ENCODE assay signal across 8 cellular contexts in the genomic region with DNA sequence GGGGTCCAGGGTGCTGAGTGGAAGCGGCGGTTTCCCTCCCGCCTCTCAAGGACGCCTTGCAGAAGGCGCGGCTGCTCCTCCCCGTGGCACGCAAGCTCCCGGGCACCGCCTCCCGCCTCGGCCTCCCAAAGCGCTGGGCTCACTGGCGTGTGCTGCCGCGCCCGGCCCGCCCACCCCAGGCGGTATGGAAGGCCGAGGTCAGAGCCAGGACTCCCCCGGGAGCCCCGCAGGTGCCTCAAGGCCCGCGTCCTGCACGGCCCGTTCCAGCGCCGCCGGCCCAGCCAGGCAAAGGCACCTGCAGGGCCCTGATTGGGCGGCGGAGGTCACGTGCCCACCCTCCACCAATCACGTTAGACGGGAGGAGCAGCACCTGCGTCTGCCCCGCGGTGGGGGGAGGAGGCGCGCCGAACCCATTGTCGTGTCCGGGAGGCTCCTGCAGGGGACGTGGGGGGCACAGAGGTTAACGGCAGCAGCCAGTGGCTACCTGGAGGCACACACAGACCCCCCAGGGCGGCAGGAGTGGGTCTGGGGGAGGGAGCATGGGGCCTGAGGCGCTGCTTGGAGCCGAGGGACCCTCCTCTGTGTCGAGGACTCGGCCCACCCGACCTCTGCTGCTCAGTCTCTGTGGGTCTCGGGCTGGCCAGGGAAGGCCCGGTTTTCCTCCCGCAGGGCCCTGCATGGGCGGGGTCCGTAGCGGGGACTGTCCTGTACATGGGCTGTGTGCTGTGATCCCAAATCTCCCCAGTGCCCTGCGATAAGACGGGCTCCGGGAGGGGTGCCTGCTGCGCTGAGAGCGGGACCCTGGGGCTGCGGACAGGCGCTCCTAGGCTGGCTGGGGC. TPM values are rescaled to one million over a fixed set of nuclear protein-coding genes. Genes with fewer than 3 reads are reported as not detected.
DNase-seq lines count a peak whose midpoint lies in the region; ATAC-seq and TF ChIP-seq lines count a peak whose summit lies in the region.

No MANE protein-coding gene starts in this region.

- TF ChIP-seq CTCF in AG09309 (IDR thresholded peaks at IDR 0.05; ENCODE audit: control insufficient read depth, insufficient read depth, low read depth, low read length, missing control alignments), result no peak
- TF ChIP-seq CTCF in kidney epithelial cell (IDR thresholded peaks at IDR 0.05; ENCODE audit: insufficient read depth, low read length, poor library complexity, severe bottlenecking), result peak; percentile 28

- peak; percentile 76 for ATAC-seq in GM18907 (IDR thresholded peaks at IDR 0.05; ENCODE audit: unreplicated experiment)
- peak; percentile 81 for ATAC-seq in HG03159 (IDR thresholded peaks at IDR 0.05; ENCODE audit: unreplicated experiment)
- ATAC-seq in activated CD4-positive, CD25-positive, alpha-beta regulatory T cell treated with anti-CD3 and anti-CD28 coated beads, Interleukin-2, amount 50 U/mL, for 24 hours, result peak; percentile 97 to 98

- no peaks in the 10 kb centered on the region for H3K27me3 ChIP-seq in kidney epithelial cell (ENCODE audit: control insufficient read depth, insufficient read depth, low read length)

- H3K36me3 ChIP-seq in kidney epithelial cell (ENCODE audit: control insufficient read depth, insufficient read depth, low read length), result no peaks in the 10 kb centered on the region

- H3K4me3 ChIP-seq in AG09309 (ENCODE audit: control insufficient read depth, low read depth, low read length) (peak overlapping the region; percentile 59), kidney epithelial cell (ENCODE audit: low read depth, low read length) (peak overlapping the region; percentile 63)

- DNase-seq in AG09309 (ENCODE audit: low read depth) (peak; percentile 18), NCI-H226 (peak; percentile 91), cerebellum (ENCODE audit: low spot score) (peak; percentile 99), kidney epithelial cell (ENCODE audit: low read depth) (peak; percentile 61)
- peak; percentile 98 for DNase-seq in stimulated activated CD4-positive, alpha-beta T cell treated with anti-CD3 and anti-CD28 coated beads, Interleukin-15, amount 100 ng/mL, for 24 hours

RNA-seq across cellular contexts. Expression of gene LCN12, which starts 2.0 kb away (rescaled TPM):
- total RNA-seq in cerebellum (0.36 TPM), kidney epithelial cell (1.2 TPM in 1 of 2 replicates, not detected in the other)

RNA-seq across cellular contexts. Expression of gene C8G, which starts 5.0 kb away (rescaled TPM):
- total RNA-seq in cerebellum (not detected), kidney epithelial cell (not detected in 2 replicates)

RNA-seq across cellular contexts. Expression of gene FBXW5, which starts 5.5 kb away (rescaled TPM):
- total RNA-seq in cerebellum (43.7 TPM), kidney epithelial cell (174 and 222 TPM in 2 replicates)

RNA-seq across cellular contexts. Expression of gene PTGDS, which starts 27.3 kb away (rescaled TPM):
- 67.5 TPM for total RNA-seq in cerebellum
- 2.0 and 3.8 TPM in 2 replicates for total RNA-seq in kidney epithelial cell

RNA-seq across cellular contexts. Expression of gene LCNL1, which starts 32.8 kb away (rescaled TPM):
- total RNA-seq in cerebellum (0.82 TPM), kidney epithelial cell (not detected in 2 replicates)

Comparison
In these comparisons a context has a peak if more than half of its experiments do, and no peak if none do; other contexts are left out.
1. Peak in every context shown above with its lines: DNase-seq, ATAC-seq and H3K4me3 ChIP-seq.
2. DNase-seq: peak in every context shown above with its lines; median percentile 99 in cerebellum; 98 in stimulated activated CD4-positive, alpha-beta T cell treated with anti-CD3 and anti-CD28 coated beads, Interleukin-15, amount 100 ng/mL, for 24 hours; 91 in NCI-H226; 61 in kidney epithelial cell; 18 in AG09309.